9 cellular contexts compared by ENCODE assay signal in genomic region chr17:37848690-37849616, GRCh38.
A peak's percentile ranks its signal among the peaks of the same experiment; 100 is the strongest.
DNase-seq lines count a peak whose midpoint lies in the region; ATAC-seq, FAIRE-seq and TF ChIP-seq lines count a peak whose summit lies in the region.
"Had no signal": no experiment of that assay in that cellular context is flagged by ENCODE, and none has a peak within 500 bp of the region (broad histone marks: within the 10 kb centered on the region; RNA-seq: fewer than 3 reads in every experiment).

No MANE protein-coding gene starts in this region.

- no peaks in the 10 kb centered on the region for H3K4me1 ChIP-seq in vagina

- ATAC-seq in GM19397 (IDR thresholded peaks at IDR 0.05; ENCODE audit: unreplicated experiment), result no peak

- no peak for TF ChIP-seq POLR2A in vagina (IDR thresholded peaks at IDR 0.05)

- H3K9me3 ChIP-seq in vagina, result no peaks in the 10 kb centered on the region

- H3K36me3 ChIP-seq in vagina, result no peaks in the 10 kb centered on the region

- FAIRE-seq in RCC 7860 (lab: Jason Lieb, UNC), result no peak

- no peaks in the 10 kb centered on the region for H3K27me3 ChIP-seq in vagina

- H3K27ac ChIP-seq in vagina, result no peak overlapping the region
- H3K27ac ChIP-seq: SK-N-MC had no signal

- TF ChIP-seq CTCF in epithelial cell of proximal tubule (conservative IDR thresholded peaks at IDR 0.05; ENCODE audit: low read depth, low read length) (no peak), vagina (IDR thresholded peaks at IDR 0.05) (no peak)

- intact Hi-C loops in vagina (cut with DNase I), result no loop called here

- DNase-seq in GM04504 (ENCODE audit: low read depth), result peak; percentile 66
- DNase-seq in HCEC 1CT, result peak; percentile 83
- DNase-seq in RCC 7860 (ENCODE audit: low spot score), result peak; percentile 98
- DNase-seq in epithelial cell of proximal tubule (ENCODE audit: low read depth), result peak; percentile 92
- DNase-seq in vagina (ENCODE audit: extremely low spot score in 2 of 2), result no peak
- DNase-seq in mesenteric fat pad (ENCODE audit: low spot score), result no peak
- DNase-seq: left cardiac atrium had no signal

- H3K4me3 ChIP-seq in epithelial cell of proximal tubule (ENCODE audit: low read depth, low read length) (no peak overlapping the region), vagina (no peak overlapping the region)
- H3K4me3 ChIP-seq: SK-N-MC had no signal

Comparison
In these comparisons a context has a peak if more than half of its experiments do, and no peak if none do; other contexts are left out.
1. DNase-seq: peak in GM04504 (single experiment), HCEC 1CT (single experiment), RCC 7860 (single experiment) and epithelial cell of proximal tubule (single experiment); none in vagina (0 of 2) and mesenteric fat pad (single experiment).